Comparison of ENCODE assay signal across 1 cellular context in genomic region chr1:32652244-32652962, GRCh38.
TF ChIP-seq lines count a peak whose summit lies in the region.

No MANE protein-coding gene starts in this region.

TF ChIP-seq in WTC11, 78 proteins besides CTCF, POLR2A, EP300 and RAD21 (continued from another document):
- TF ChIP-seq ZMAT4 (CRISPR knock-in tag; IDR thresholded peaks at IDR 0.05) (no peak), JAZF1 (CRISPR knock-in tag; IDR thresholded peaks at IDR 0.05) (no peak), GTF2I (CRISPR knock-in tag; conservative IDR thresholded peaks at IDR 0.05) (no peak), CBFB (CRISPR knock-in tag; IDR thresholded peaks at IDR 0.05; ENCODE audit: low read depth) (no peak), TEAD4 (CRISPR knock-in tag; IDR thresholded peaks at IDR 0.05) (no peak), FOXP4 (CRISPR knock-in tag; IDR thresholded peaks at IDR 0.05) (no peak), FOXK1 (CRISPR knock-in tag; IDR thresholded peaks at IDR 0.05) (no peak)
